12 cellular contexts compared by ENCODE assay signal in genomic region chr22:28952857-28953256, GRCh38.
A peak's percentile ranks its signal among the peaks of the same experiment; 100 is the strongest.
DNase-seq lines count a peak whose midpoint lies in the region; ATAC-seq and TF ChIP-seq lines count a peak whose summit lies in the region.
"Had no signal": no experiment of that assay in that cellular context is flagged by ENCODE, and none has a peak within 500 bp of the region (broad histone marks: within the 10 kb centered on the region; RNA-seq: fewer than 3 reads in every experiment).

No MANE protein-coding gene starts in this region.

- H3K9me3 ChIP-seq in left ventricle myocardium inferior (replicated peaks), result peaks cover 1% of the 10 kb centered on the region
- H3K9me3 ChIP-seq in thyroid gland, result no peaks in the 10 kb centered on the region

- H3K36me3 Mint-ChIP-seq in T-helper 2 cell treated with Interferon-gamma antibody and Interleukin-4, amounts not matched to agents 5 μg/mL and 100 μg/mL, for 36 hours (ENCODE audit: low read depth), result peaks cover 1% of the 10 kb centered on the region
- H3K36me3 Mint-ChIP-seq: stimulated activated memory B cell treated with anti-CD40 and anti-IgM and Interleukin-4, amounts not matched to agents 10 μg/mL and 1 μg/mL and 100 μg/mL, for 72 hours had no signal

- H3K36me3 ChIP-seq in left ventricle myocardium inferior (no peaks in the 10 kb centered on the region), thyroid gland (no peaks in the 10 kb centered on the region)
- H3K36me3 ChIP-seq: brain microvascular endothelial cell had no signal

- peaks cover 4% of the 10 kb centered on the region for H3K9me3 Mint-ChIP-seq in T-helper 2 cell treated with Interferon-gamma antibody and Interleukin-4, amounts not matched to agents 5 μg/mL and 100 μg/mL, for 36 hours
- H3K9me3 Mint-ChIP-seq: stimulated activated memory B cell treated with anti-CD40 and anti-IgM and Interleukin-4, amounts not matched to agents 10 μg/mL and 1 μg/mL and 100 μg/mL, for 72 hours had no signal

- 42 to 49% methylated on average over 2 of the region's 2 CpGs for WGBS in thyroid gland, 2 donors

- TF ChIP-seq POLR2A in thyroid gland (IDR thresholded peaks at IDR 0.05), result no peak

- no peak overlapping the region for H3K27ac Mint-ChIP-seq in T-helper 2 cell treated with Interferon-gamma antibody and Interleukin-4, amounts not matched to agents 5 μg/mL and 100 μg/mL, for 36 hours
- H3K27ac Mint-ChIP-seq: stimulated activated memory B cell treated with anti-CD40 and anti-IgM and Interleukin-4, amounts not matched to agents 10 μg/mL and 1 μg/mL and 100 μg/mL, for 72 hours had no signal

- H3K27me3 Mint-ChIP-seq in T-helper 2 cell treated with Interferon-gamma antibody and Interleukin-4, amounts not matched to agents 5 μg/mL and 100 μg/mL, for 36 hours (ENCODE audit: low read depth), result peaks cover 76% of the 10 kb centered on the region

- H3K4me3 Mint-ChIP-seq in T-helper 2 cell treated with Interferon-gamma antibody and Interleukin-4, amounts not matched to agents 5 μg/mL and 100 μg/mL, for 36 hours, result no peak overlapping the region
- H3K4me3 Mint-ChIP-seq: stimulated activated memory B cell treated with anti-CD40 and anti-IgM and Interleukin-4, amounts not matched to agents 10 μg/mL and 1 μg/mL and 100 μg/mL, for 72 hours had no signal

- H3K27me3 ChIP-seq in left ventricle myocardium inferior (ENCODE audit: low read depth) (no peaks in the 10 kb centered on the region), thyroid gland (no peaks in the 10 kb centered on the region)
- H3K27me3 ChIP-seq: brain microvascular endothelial cell had no signal

- TF ChIP-seq CTCF in left ventricle myocardium inferior (IDR thresholded peaks at IDR 0.05; ENCODE audit: borderline replicate concordance) (no peak), thyroid gland (IDR thresholded peaks at IDR 0.05) (no peak)

- H3K4me1 Mint-ChIP-seq in T-helper 2 cell treated with Interferon-gamma antibody and Interleukin-4, amounts not matched to agents 5 μg/mL and 100 μg/mL, for 36 hours (ENCODE audit: low read depth), result peaks cover 12% of the 10 kb centered on the region

- H3K4me3 ChIP-seq in left ventricle myocardium inferior, result no peak overlapping the region
- H3K4me3 ChIP-seq in thyroid gland (replicated peaks in 1 of 3), result no peak overlapping the region

- ATAC-seq in Right ventricle myocardium superior (ENCODE audit: poor library complexity), result peak; percentile 59
- no peak for ATAC-seq in HG02884 (IDR thresholded peaks at IDR 0.05; ENCODE audit: unreplicated experiment)
- ATAC-seq: stimulated activated memory B cell treated with anti-CD40 and anti-IgM and Interleukin-4, amounts not matched to agents 10 μg/mL and 1 μg/mL and 100 μg/mL, for 72 hours had no signal

- DNase-seq in Right ventricle myocardium superior, result no peak
- DNase-seq in left ventricle myocardium inferior, result no peak
- peak; percentile 65 for DNase-seq in amniotic epithelial cell (ENCODE audit: low read depth)
- DNase-seq in left kidney (ENCODE audit: low read depth, low spot score), result peak; percentile 77
- peak in 1 of 2 donors; percentile 37 for DNase-seq in thyroid gland
- DNase-seq in T-helper 2 cell treated with Interferon-gamma antibody and Interleukin-4, amounts not matched to agents 5 μg/mL and 100 μg/mL, for 36 hours (ENCODE audit: low spot score), result no peak
- no peak for DNase-seq in stimulated activated CD4-positive, alpha-beta T cell treated with anti-CD3 and anti-CD28 coated beads, Interleukin-12 subunit alpha, Interleukin-12 subunit beta, amount 100 ng/mL, for 4 hours
- DNase-seq: ACHN, NCI-H187 treated with DMSO at 0.1 percent for 48 hours had no signal

- intact Hi-C loops in Right ventricle myocardium superior (cut with DNase I) (no loop called here), left ventricle myocardium inferior (cut with micrococcal nuclease) (no loop called here), thyroid gland (cut with DNase I) (no loop called here)

- H3K4me1 ChIP-seq in left ventricle myocardium inferior (peaks cover 43% of the 10 kb centered on the region), thyroid gland (peaks cover 25 to 39% of the 10 kb centered on the region in 2 donors)

- H3K27ac ChIP-seq in left ventricle myocardium inferior (replicated peaks) (no peak overlapping the region), thyroid gland (peak overlapping the region; percentile 7 to 64 (median 38))
- H3K27ac ChIP-seq: brain microvascular endothelial cell had no signal

Comparison
In these comparisons a context has a peak if more than half of its experiments do, and no peak if none do; other contexts are left out.
1. DNase-seq: peak in amniotic epithelial cell (single experiment) and left kidney (single experiment); none in Right ventricle myocardium superior (single experiment), left ventricle myocardium inferior (single experiment), T-helper 2 cell treated with Interferon-gamma antibody and Interleukin-4, amounts not matched to agents 5 μg/mL and 100 μg/mL, for 36 hours (single experiment) and stimulated activated CD4-positive, alpha-beta T cell treated with anti-CD3 and anti-CD28 coated beads, Interleukin-12 subunit alpha, Interleukin-12 subunit beta, amount 100 ng/mL, for 4 hours (single experiment).